8 cellular contexts compared by ENCODE assay signal in genomic region chr11:65113361-65113756, GRCh38. TPM values are rescaled to one million over a fixed set of nuclear protein-coding genes. Genes with fewer than 3 reads are reported as not detected.
DNase-seq lines count a peak whose midpoint lies in the region; ATAC-seq and TF ChIP-seq lines count a peak whose summit lies in the region.

No MANE protein-coding gene starts in this region.

- peak overlapping the region; percentile 92 for H3K4me2 ChIP-seq in HCT116 (ENCODE audit: low read length)

- no peak for TF ChIP-seq RAD21 in HCT116 (IDR thresholded peaks at IDR 0.05; ENCODE audit: low read depth)

- H3K27me3 ChIP-seq in HCT116 (ENCODE audit: insufficient read depth, low read length): no peaks in the 10 kb centered on the region
- H3K27me3 ChIP-seq in aorta (ENCODE audit: control insufficient read depth in 1 of 2, insufficient read depth in 2 of 2, low read length in 1 of 2): no peaks in the 10 kb centered on the region

- RAD21 ChIA-PET in HCT116 (lab: Charles Lee; ENCODE audit: low non-redundant PET in 1 of 2, low total read pairs in 2 of 2, uncharacterized antibody in 2 of 2, unreplicated experiment in 2 of 2): no interaction called here

- 91 to 92% methylated on average over 4 to 6 of the region's 14 CpGs for WGBS in mesodermal cell (ENCODE audit: insufficient coverage in 2 of 2), 2 experiments
- WGBS in aorta, 2 donors: 4 to 7% methylated on average over 14 of the region's 14 CpGs

- no peak for TF ChIP-seq CTCF in HCT116 (IDR thresholded peaks at IDR 0.05 in 2 of 3, conservative IDR thresholded peaks at IDR 0.05 in 1 of 3; ENCODE audit: borderline replicate concordance in 1 of 3, insufficient read depth in 1 of 3, low read depth in 2 of 3, low read length in 2 of 3)
- TF ChIP-seq CTCF in astrocyte of the cerebellum (IDR thresholded peaks at IDR 0.05; ENCODE audit: low read depth, low read length, missing control alignments): no peak

- peaks cover 0 to 13% of the 10 kb centered on the region in 2 experiments; a peak in 2 of 4 replicates for H3K36me3 ChIP-seq in HCT116 (ENCODE audit: control insufficient read depth in 1 of 2, insufficient read depth in 2 of 2, low read length in 2 of 2)
- H3K36me3 ChIP-seq in mesodermal cell (ENCODE audit: control insufficient read depth, insufficient read depth, low read length): peaks cover 35% of the 10 kb centered on the region
- no peaks in the 10 kb centered on the region for H3K36me3 ChIP-seq in aorta (ENCODE audit: control insufficient read depth in 1 of 2, insufficient read depth in 2 of 2, low read length in 1 of 2)

- H3K9me2 ChIP-seq in HCT116 (ENCODE audit: insufficient read depth): no peaks in the 10 kb centered on the region

- ATAC-seq in HCT116 (no peak), GM19463 (IDR thresholded peaks at IDR 0.05; ENCODE audit: unreplicated experiment) (no peak), aorta (ENCODE audit: low FRiP score) (no peak)

- no peak overlapping the region for H2AFZ ChIP-seq in HCT116 (ENCODE audit: low read depth, low read length, poor library complexity, severe bottlenecking)

- peak overlapping the region; percentile 82 for H3K27ac ChIP-seq in HCT116 (ENCODE audit: low read depth, low read length)
- H3K27ac ChIP-seq in mesodermal cell (ENCODE audit: low read depth, low read length, severe bottlenecking): no peak overlapping the region
- H3K27ac ChIP-seq in aorta (ENCODE audit: low read depth in 1 of 2, low read length in 2 of 2): no peak overlapping the region

- H3K4me1 ChIP-seq in HCT116 (ENCODE audit: control insufficient read depth in 1 of 2, insufficient read depth in 2 of 2, low read length in 2 of 2) (peaks cover 22 to 52% of the 10 kb centered on the region in 2 experiments), mesodermal cell (ENCODE audit: control insufficient read depth, insufficient read depth, low read length, poor library complexity, severe bottlenecking) (peaks cover 24% of the 10 kb centered on the region), aorta (ENCODE audit: control insufficient read depth in 1 of 2, insufficient read depth in 2 of 2, low read length in 2 of 2) (no peaks in the 10 kb centered on the region)

- TF ChIP-seq POLR2A in HCT116 (IDR thresholded peaks at IDR 0.05; ENCODE audit: borderline replicate concordance, extremely low read depth, insufficient read depth, insufficient read length): no peak

- CTCF ChIA-PET in HCT116 (lab: Charles Lee): interaction anchor here (1.0 to 3.2 kb wide), 9 partner anchors 9 to 269 kb away, joined by 3 to 20 read pairs (median 4); partner anchors contain the start of genes ARL2, CAPN1, CDC42BPG and FAU

- H4K20me1 ChIP-seq in HCT116 (ENCODE audit: insufficient read depth): no peaks in the 10 kb centered on the region

- intact Hi-C loops in HCT116 (cut with micrococcal nuclease) (loop anchor here (5.0 to 10.0 kb wide), 2 partner anchors 69 to 199 kb away; partner anchors contain the start of genes ATG2A and CAPN1), aorta (cut with DNase I) (no loop called here)

- H3K4me3 ChIP-seq in HCT116 (replicated peaks in 1 of 2; ENCODE audit: low read depth in 1 of 2, low read length in 2 of 2): peak overlapping the region; percentile 66 to 76
- H3K4me3 ChIP-seq in astrocyte of the cerebellum (ENCODE audit: low read depth, low read length): peak overlapping the region; percentile 56
- peak overlapping the region; percentile 81 for H3K4me3 ChIP-seq in mesodermal cell (ENCODE audit: extremely low read depth, insufficient read depth, low read length, poor library complexity, severe bottlenecking)
- H3K4me3 ChIP-seq in aorta (ENCODE audit: low read length in 2 of 2): no peak overlapping the region

- H3K9me3 ChIP-seq in HCT116 (ENCODE audit: control insufficient read depth in 1 of 2, insufficient read depth in 1 of 2, low read depth in 1 of 2, low read length in 2 of 2) (no peaks in the 10 kb centered on the region), mesodermal cell (ENCODE audit: control insufficient read depth, low read length) (no peaks in the 10 kb centered on the region), aorta (ENCODE audit: control insufficient read depth, low read length) (no peaks in the 10 kb centered on the region)

- in situ Hi-C loops in ACHN (cut with HindIII; ENCODE audit: low pct_ligation_motif_present, low pct_unique_long_range_greater_than_20kb, low sequenced_read_pairs) (no loop called here), astrocyte of the cerebellum (cut with HindIII; ENCODE audit: low sequenced_read_pairs) (no loop called here)

- BruUV-seq in HCT116 (replicated peaks; lab: Mats Ljungman, UMichigan): no TSS peak

- peaks cover 21% of the 10 kb centered on the region for H3K79me2 ChIP-seq in HCT116 (ENCODE audit: insufficient read depth, low read length)

- peak overlapping the region; percentile 68 for H3K9ac ChIP-seq in HCT116 (ENCODE audit: low read length)

- DNase-seq in ACHN (peak; percentile 52), HCT116 (ENCODE audit: low read depth, low spot score) (no peak), astrocyte of the cerebellum (ENCODE audit: low read depth) (no peak), aorta (no peak), NCI-H774 (lab: John Stamatoyannopoulos, UW) (no peak)
- no peak for DNase-seq in activated effector memory CD4-positive, alpha-beta T cell treated with Interleukin-2 at 50 U/mL for 16 hours

- POLR2A ChIA-PET in HCT116 (lab: Charles Lee): interaction anchor here (1.3 to 1.7 kb wide), 2 partner anchors 9 to 194 kb away, joined by 3 to 15 read pairs; partner anchors contain the start of genes FAU and MRPL49

TF ChIP-seq in HCT116, 20 proteins besides CTCF, POLR2A, EP300 and RAD21:
- TF ChIP-seq POLR2AphosphoS5 (IDR thresholded peaks at IDR 0.05; ENCODE audit: low read depth, low read length): no peak
- TF ChIP-seq ATF3 (IDR thresholded peaks at IDR 0.05): no peak
- no peak for TF ChIP-seq FOSL1 (IDR thresholded peaks at IDR 0.05; ENCODE audit: low read depth)
- TF ChIP-seq EGR1 (IDR thresholded peaks at IDR 0.05; ENCODE audit: low read depth): no peak
- TF ChIP-seq ZNF274 (IDR thresholded peaks at IDR 0.05; ENCODE audit: low read depth, low read length): no peak
- no peak for TF ChIP-seq MAX (IDR thresholded peaks at IDR 0.05)

RNA-seq across cellular contexts. Expression of gene TM7SF2, which starts 1.7 kb away (rescaled TPM):
- 52.9 TPM for total RNA-seq in HCT116 (2021; ENCODE audit: unreplicated experiment)
- polyA plus RNA-seq in HCT116 (2012): 38.9 and 41.5 TPM in 2 replicates
- 40.0 TPM for polyA plus RNA-seq in mesodermal cell (2013, experiment 1 of 2)
- polyA plus RNA-seq in mesodermal cell (2013, experiment 2 of 2): 40.8 TPM
- total RNA-seq in aorta: 1 to 10 TPM; 5.2 to 7.2 TPM
- 10 to 100 TPM in 1 of 2 donors, 1 to 10 TPM in 1; 4.0 to 11.8 TPM for polyA plus RNA-seq in aorta

RNA-seq across cellular contexts. Expression of gene ZNHIT2, which starts 4.1 kb away (rescaled TPM):
- total RNA-seq in HCT116 (2021; ENCODE audit: unreplicated experiment) (18.8 TPM), aorta (1 to 10 TPM; 4.1 to 7.5 TPM)
- polyA plus RNA-seq in HCT116 (2012): 9.6 and 13.4 TPM in 2 replicates
- polyA plus RNA-seq in mesodermal cell (2013, experiment 1 of 2): 7.3 TPM
- 4.8 TPM for polyA plus RNA-seq in mesodermal cell (2013, experiment 2 of 2)
- polyA plus RNA-seq in aorta: 10 to 100 TPM in 1 of 2 donors, 1 to 10 TPM in 1; 3.4 to 12.9 TPM

RNA-seq across cellular contexts. Expression of gene FAU, which starts 8.6 kb away (rescaled TPM):
- total RNA-seq in HCT116 (2021; ENCODE audit: unreplicated experiment): 1,073 TPM
- 1,238 and 1,816 TPM in 2 replicates for polyA plus RNA-seq in HCT116 (2012)
- polyA plus RNA-seq in mesodermal cell (2013, experiment 1 of 2): 921 TPM
- polyA plus RNA-seq in mesodermal cell (2013, experiment 2 of 2): 789 TPM
- total RNA-seq in aorta: 100 to 1,000 TPM; 674 to 804 TPM
- 1,000 to 10,000 TPM; 1,037 to 1,172 TPM for polyA plus RNA-seq in aorta

RNA-seq across cellular contexts. Expression of gene MRPL49, which starts 8.8 kb away (rescaled TPM):
- total RNA-seq in HCT116 (2021; ENCODE audit: unreplicated experiment) (77.5 TPM), aorta (10 to 100 TPM; 35.0 to 37.1 TPM)
- polyA plus RNA-seq in HCT116 (2012): 44.6 and 50.8 TPM in 2 replicates
- 38.0 TPM for polyA plus RNA-seq in mesodermal cell (2013, experiment 1 of 2)
- polyA plus RNA-seq in mesodermal cell (2013, experiment 2 of 2): 31.1 TPM
- 10 to 100 TPM; 44.2 to 52.2 TPM for polyA plus RNA-seq in aorta

RNA-seq across cellular contexts. Expression of gene VPS51, which starts 17.3 kb away (rescaled TPM):
- total RNA-seq in HCT116 (2021; ENCODE audit: unreplicated experiment): 89.5 TPM
- 94.6 and 117 TPM in 2 replicates for polyA plus RNA-seq in HCT116 (2012)
- 63.4 TPM for polyA plus RNA-seq in mesodermal cell (2013, experiment 1 of 2)
- polyA plus RNA-seq in mesodermal cell (2013, experiment 2 of 2): 52.9 TPM
- 100 to 1,000 TPM; 101 to 121 TPM for total RNA-seq in aorta
- polyA plus RNA-seq in aorta: 100 to 1,000 TPM in 1 of 2 donors, 10 to 100 TPM in 1; 73.0 to 191 TPM

Comparison
In these comparisons a context has a peak if more than half of its experiments do, and no peak if none do; other contexts are left out.
1. H3K4me3 ChIP-seq: peak in HCT116 (2 of 2), astrocyte of the cerebellum (single experiment) and mesodermal cell (single experiment); none in aorta (0 of 2).